Comparison of ENCODE assay signal across 16 cellular contexts in genomic region chr13:51687928-51688714, GRCh38.
DNase-seq lines count a peak whose midpoint lies in the region; ATAC-seq, FAIRE-seq and TF ChIP-seq lines count a peak whose summit lies in the region.
"Had no signal": no experiment of that assay in that cellular context is flagged by ENCODE, and none has a peak within 500 bp of the region (broad histone marks: within the 10 kb centered on the region; RNA-seq: fewer than 3 reads in every experiment).

No MANE protein-coding gene starts in this region.

- no peak overlapping the region for H3K4me2 ChIP-seq in HepG2 (ENCODE audit: low read depth, low read length)

- no TSS peak for BruUV-seq in HepG2 (replicated peaks; lab: Mats Ljungman, UMichigan)

- no peaks in the 10 kb centered on the region for H3K27me3 Mint-ChIP-seq in osteocyte (ENCODE audit: unreplicated experiment)

- 93% methylated on average over 5 of the region's 5 CpGs for WGBS in HepG2 (ENCODE audit: low lambda C conversion rate)
- WGBS in right lobe of liver (ENCODE audit: insufficient coverage, low coverage, low lambda C conversion rate, missing lambda C conversion rate), result 95% methylated on average over 3 of the region's 5 CpGs

- intact Hi-C loops in HepG2 (cut with micrococcal nuclease; ENCODE audit: unreplicated experiment), result loop anchor here (2.0 kb wide), 2 partner anchors 19 to 51 kb away; no protein-coding TSS in a partner anchor
- intact Hi-C loops in right lobe of liver (cut with DNase I), result no loop called here
- intact Hi-C loops in mucosa of descending colon (cut with DNase I, micrococcal nuclease), result no loop called here

- H3K4me3 Mint-ChIP-seq in osteocyte (ENCODE audit: unreplicated experiment), result no peak overlapping the region

- CTCF ChIA-PET in HepG2 (lab: Yijun Ruan, JAX; ENCODE audit: low intra/inter-chr PET ratio, low total read pairs), result no interaction called here

- H3K27ac Mint-ChIP-seq in osteocyte (ENCODE audit: unreplicated experiment), result no peak overlapping the region

- H3K27ac ChIP-seq in HepG2 (ENCODE audit: extremely low read length, insufficient read depth, low read length) (peak overlapping the region; percentile 83), right lobe of liver (no peak overlapping the region), layer of hippocampus (ENCODE audit: low read depth, low read length) (peak overlapping the region; percentile 21), temporal lobe (ENCODE audit: low read depth, low read length) (peak overlapping the region; percentile 63)
- H3K27ac ChIP-seq: colonic mucosa, VCaP had no signal

- peak overlapping the region; percentile 14; the same call in 1 of the 2 replicates for H3K9ac ChIP-seq in HepG2 (ENCODE audit: insufficient read depth, low read depth, low read length)

- H3K79me2 ChIP-seq in HepG2 (ENCODE audit: insufficient read depth, low read length), result peaks cover 25% of the 10 kb centered on the region

- H3K9me3 ChIP-seq in HepG2 (ENCODE audit: low read length) (no peaks in the 10 kb centered on the region), right lobe of liver (no peaks in the 10 kb centered on the region), mucosa of descending colon (no peaks in the 10 kb centered on the region)
- H3K9me3 ChIP-seq: colonic mucosa had no signal

- peaks cover 1 to 4% of the 10 kb centered on the region in 2 experiments; a peak in 1 of 5 replicates for H3K36me3 ChIP-seq in HepG2 (replicated peaks in 1 of 2; ENCODE audit: control insufficient read depth in 1 of 2, insufficient read depth in 2 of 2, low read length in 2 of 2)
- no peaks in the 10 kb centered on the region for H3K36me3 ChIP-seq in right lobe of liver
- H3K36me3 ChIP-seq in mucosa of descending colon (ENCODE audit: low read depth), result no peaks in the 10 kb centered on the region
- H3K36me3 ChIP-seq: colonic mucosa had no signal

- H3K9me3 Mint-ChIP-seq in osteocyte (ENCODE audit: unreplicated experiment), result no peaks in the 10 kb centered on the region

- TF ChIP-seq POLR2A in HepG2 (IDR thresholded peaks at IDR 0.05; ENCODE audit: insufficient read depth in 1 of 2, low read depth in 2 of 2, low read length in 2 of 2) (no peak), right lobe of liver (IDR thresholded peaks at IDR 0.05) (no peak)

- no peaks in the 10 kb centered on the region for H3K36me3 Mint-ChIP-seq in osteocyte (ENCODE audit: unreplicated experiment)

- no peaks in the 10 kb centered on the region for H3K27me3 ChIP-seq in HepG2 (ENCODE audit: control insufficient read depth in 1 of 2, insufficient read depth in 2 of 2, low read length in 2 of 2)
- no peaks in the 10 kb centered on the region for H3K27me3 ChIP-seq in right lobe of liver
- no peaks in the 10 kb centered on the region for H3K27me3 ChIP-seq in layer of hippocampus (ENCODE audit: control insufficient read depth, insufficient read depth, low read length)
- H3K27me3 ChIP-seq: colonic mucosa had no signal

- H3K4me1 ChIP-seq in HepG2 (ENCODE audit: insufficient read depth, low read length) (peaks cover 45% of the 10 kb centered on the region), right lobe of liver (no peaks in the 10 kb centered on the region), mucosa of descending colon (ENCODE audit: low read depth) (no peaks in the 10 kb centered on the region)
- H3K4me1 ChIP-seq: colonic mucosa had no signal

- in situ Hi-C loops in HepG2 (cut with HindIII; ENCODE audit: extremely low pct_ligation_motif_present, low pct_unique_long_range_greater_than_20kb), result no loop called here

- ATAC-seq in HepG2, result no peak
- no peak for ATAC-seq in right lobe of liver
- peak; percentile 40; the same call in 1 of the 3 replicates for ATAC-seq in SK-N-SH treated with all-trans-retinoic acid at 6 μM for 48 hours
- ATAC-seq in HG02759 (IDR thresholded peaks at IDR 0.05; ENCODE audit: unreplicated experiment), result no peak
- no peak for ATAC-seq in mucosa of descending colon
- ATAC-seq: esophagus mucosa had no signal

- H4K20me1 ChIP-seq in HepG2 (ENCODE audit: insufficient read depth, low read length), result no peaks in the 10 kb centered on the region

- DNase-seq in HepG2 (ENCODE audit: low spot score) (peak; percentile 32), right lobe of liver (no peak), osteocyte (ENCODE audit: extremely low spot score, unreplicated experiment) (no peak), mucosa of descending colon (no peak)
- DNase-seq: activated CD8-positive, alpha-beta memory T cell treated with anti-CD3 and anti-CD28 coated beads for 24 hours; colonic mucosa; DMS 273 treated with DMSO at 0.1 percent for 48 hours; IMR-90; NCI-H1048 had no signal

- TF ChIP-seq CTCF in HepG2 (CRISPR knock-in tag; IDR thresholded peaks at IDR 0.05) (no peak), right lobe of liver (IDR thresholded peaks at IDR 0.05) (no peak), osteocyte (IDR thresholded peaks at IDR 0.05) (no peak), mucosa of descending colon (IDR thresholded peaks at IDR 0.05) (no peak)

- POLR2A ChIA-PET in HepG2 (lab: Yijun Ruan, JAX), result interaction anchor here (1.1 kb wide), 1 partner anchor 235 kb away, joined by 3 read pairs; no protein-coding TSS in a partner anchor

- no peak overlapping the region for H2AFZ ChIP-seq in HepG2 (ENCODE audit: low read length)

- FAIRE-seq in HepG2 (lab: Jason Lieb, UNC), result no peak
- FAIRE-seq: islet of Langerhans had no signal

- H3K4me3 ChIP-seq in HepG2 (replicated peaks in 1 of 3; ENCODE audit: insufficient read depth in 1 of 3, low read depth in 2 of 3, low read length in 3 of 3) (no peak overlapping the region), right lobe of liver (no peak overlapping the region), mucosa of descending colon (no peak overlapping the region)
- H3K4me3 ChIP-seq: colonic mucosa had no signal

- TF ChIP-seq EP300 in HepG2 (IDR thresholded peaks at IDR 0.05; ENCODE audit: low read depth in 2 of 2, low read length in 2 of 2) (no peak), HepG2 (CRISPR knock-in tag; IDR thresholded peaks at IDR 0.05; ENCODE audit: borderline replicate concordance) (no peak)

- H3K4me1 Mint-ChIP-seq in osteocyte (ENCODE audit: unreplicated experiment), result peaks cover 5% of the 10 kb centered on the region

- no peak for TF ChIP-seq RAD21 in HepG2 (CRISPR knock-in tag; IDR thresholded peaks at IDR 0.05)

TF ChIP-seq in HepG2, 621 proteins besides CTCF, POLR2A, EP300 and RAD21:
- TF ChIP-seq, protein P1, sequence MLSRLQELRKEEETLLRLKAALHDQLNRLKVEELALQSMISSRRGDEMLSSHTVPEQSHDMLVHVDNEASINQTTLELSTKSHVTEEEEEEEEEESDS (CRISPR knock-in tag; IDR thresholded peaks at IDR 0.05; ENCODE audit: borderline replicate concordance), result no peak
- TF ChIP-seq TCF7 (IDR thresholded peaks at IDR 0.05; ENCODE audit: low read depth), result peak; percentile 21; the same call in 1 of the 2 replicates
- TF ChIP-seq HDAC2 (CRISPR knock-in tag; IDR thresholded peaks at IDR 0.05), result 0 out of 2 replicates have a peak, but pooled peaks have one; percentile 24

TF ChIP-seq in SK-N-SH treated with all-trans-retinoic acid at 6 μM for 48 hours, 23 proteins besides CTCF, POLR2A, EP300 and RAD21 (continues in another document):
- TF ChIP-seq OSR1 (CRISPR knock-in tag; IDR thresholded peaks at IDR 0.05), result no peak
- no peak for TF ChIP-seq ZNF70 (CRISPR knock-in tag; IDR thresholded peaks at IDR 0.05)
- no peak for TF ChIP-seq ZFP30 (CRISPR knock-in tag; IDR thresholded peaks at IDR 0.05)
- no peak for TF ChIP-seq ZNF565 (CRISPR knock-in tag; conservative IDR thresholded peaks at IDR 0.05; ENCODE audit: low read depth)
- no peak for TF ChIP-seq ARNTL (CRISPR knock-in tag; IDR thresholded peaks at IDR 0.05; ENCODE audit: borderline replicate concordance, low read depth)
- TF ChIP-seq, protein P2, sequence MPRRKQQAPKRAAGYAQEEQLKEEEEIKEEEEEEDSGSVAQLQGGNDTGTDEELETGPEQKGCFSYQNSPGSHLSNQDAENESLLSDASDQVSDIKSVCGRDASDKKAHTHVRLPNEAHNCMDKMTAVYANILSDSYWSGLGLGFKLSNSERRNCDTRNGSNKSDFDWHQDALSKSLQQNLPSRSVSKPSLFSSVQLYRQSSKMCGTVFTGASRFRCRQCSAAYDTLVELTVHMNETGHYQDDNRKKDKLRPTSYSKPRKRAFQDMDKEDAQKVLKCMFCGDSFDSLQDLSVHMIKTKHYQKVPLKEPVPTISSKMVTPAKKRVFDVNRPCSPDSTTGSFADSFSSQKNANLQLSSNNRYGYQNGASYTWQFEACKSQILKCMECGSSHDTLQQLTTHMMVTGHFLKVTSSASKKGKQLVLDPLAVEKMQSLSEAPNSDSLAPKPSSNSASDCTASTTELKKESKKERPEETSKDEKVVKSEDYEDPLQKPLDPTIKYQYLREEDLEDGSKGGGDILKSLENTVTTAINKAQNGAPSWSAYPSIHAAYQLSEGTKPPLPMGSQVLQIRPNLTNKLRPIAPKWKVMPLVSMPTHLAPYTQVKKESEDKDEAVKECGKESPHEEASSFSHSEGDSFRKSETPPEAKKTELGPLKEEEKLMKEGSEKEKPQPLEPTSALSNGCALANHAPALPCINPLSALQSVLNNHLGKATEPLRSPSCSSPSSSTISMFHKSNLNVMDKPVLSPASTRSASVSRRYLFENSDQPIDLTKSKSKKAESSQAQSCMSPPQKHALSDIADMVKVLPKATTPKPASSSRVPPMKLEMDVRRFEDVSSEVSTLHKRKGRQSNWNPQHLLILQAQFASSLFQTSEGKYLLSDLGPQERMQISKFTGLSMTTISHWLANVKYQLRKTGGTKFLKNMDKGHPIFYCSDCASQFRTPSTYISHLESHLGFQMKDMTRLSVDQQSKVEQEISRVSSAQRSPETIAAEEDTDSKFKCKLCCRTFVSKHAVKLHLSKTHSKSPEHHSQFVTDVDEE (CRISPR knock-in tag; IDR thresholded peaks at IDR 0.05), result no peak
- TF ChIP-seq BACH2 (CRISPR knock-in tag; IDR thresholded peaks at IDR 0.05; ENCODE audit: borderline replicate concordance), result no peak
- no peak for TF ChIP-seq CSRNP3 (CRISPR knock-in tag; IDR thresholded peaks at IDR 0.05)
- TF ChIP-seq PPARA (CRISPR knock-in tag; IDR thresholded peaks at IDR 0.05; ENCODE audit: borderline replicate concordance), result no peak

Comparison
In these comparisons a context has a peak if more than half of its experiments do, and no peak if none do; other contexts are left out.
1. H3K27ac ChIP-seq: peak in HepG2 (single experiment), layer of hippocampus (single experiment) and temporal lobe (single experiment); none in right lobe of liver (0 of 3).